In genomic region chr11:67606477-67607295, GRCh38 we compare ENCODE assay signal across 1 cellular context.
TF ChIP-seq lines count a peak whose summit lies in the region.

Gene NDUFV1 (plus strand): TSS chr11:67606936. CDS start chr11:67607005, 69 bp downstream.

TF ChIP-seq in HepG2, 621 proteins besides CTCF, POLR2A, EP300 and RAD21 (continued from another document and continues in another):
- TF ChIP-seq, protein P1, sequence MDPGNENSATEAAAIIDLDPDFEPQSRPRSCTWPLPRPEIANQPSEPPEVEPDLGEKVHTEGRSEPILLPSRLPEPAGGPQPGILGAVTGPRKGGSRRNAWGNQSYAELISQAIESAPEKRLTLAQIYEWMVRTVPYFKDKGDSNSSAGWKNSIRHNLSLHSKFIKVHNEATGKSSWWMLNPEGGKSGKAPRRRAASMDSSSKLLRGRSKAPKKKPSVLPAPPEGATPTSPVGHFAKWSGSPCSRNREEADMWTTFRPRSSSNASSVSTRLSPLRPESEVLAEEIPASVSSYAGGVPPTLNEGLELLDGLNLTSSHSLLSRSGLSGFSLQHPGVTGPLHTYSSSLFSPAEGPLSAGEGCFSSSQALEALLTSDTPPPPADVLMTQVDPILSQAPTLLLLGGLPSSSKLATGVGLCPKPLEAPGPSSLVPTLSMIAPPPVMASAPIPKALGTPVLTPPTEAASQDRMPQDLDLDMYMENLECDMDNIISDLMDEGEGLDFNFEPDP (CRISPR knock-in tag; conservative IDR thresholded peaks at IDR 0.05): no peak
- peak; percentile 76; the same call in 1 of the 2 replicates for TF ChIP-seq TAF1 (CRISPR knock-in tag; IDR thresholded peaks at IDR 0.05)
- TF ChIP-seq HNRNPH1 (optimal IDR thresholded peaks at IDR 0.05; ENCODE audit: low read depth, low read length): no peak
- TF ChIP-seq ELF1 (CRISPR knock-in tag; IDR thresholded peaks at IDR 0.05): peak; percentile 79
- TF ChIP-seq ZNF687 (CRISPR knock-in tag; IDR thresholded peaks at IDR 0.05): peak; percentile 83
- peak; percentile 17; the same call in 1 of the 2 replicates for TF ChIP-seq HES4 (CRISPR knock-in tag; IDR thresholded peaks at IDR 0.05; ENCODE audit: borderline replicate concordance)
- TF ChIP-seq ZBTB7B (CRISPR knock-in tag; IDR thresholded peaks at IDR 0.05): peak; percentile 26; the same call in 1 of the 2 replicates
- TF ChIP-seq, protein P2, sequence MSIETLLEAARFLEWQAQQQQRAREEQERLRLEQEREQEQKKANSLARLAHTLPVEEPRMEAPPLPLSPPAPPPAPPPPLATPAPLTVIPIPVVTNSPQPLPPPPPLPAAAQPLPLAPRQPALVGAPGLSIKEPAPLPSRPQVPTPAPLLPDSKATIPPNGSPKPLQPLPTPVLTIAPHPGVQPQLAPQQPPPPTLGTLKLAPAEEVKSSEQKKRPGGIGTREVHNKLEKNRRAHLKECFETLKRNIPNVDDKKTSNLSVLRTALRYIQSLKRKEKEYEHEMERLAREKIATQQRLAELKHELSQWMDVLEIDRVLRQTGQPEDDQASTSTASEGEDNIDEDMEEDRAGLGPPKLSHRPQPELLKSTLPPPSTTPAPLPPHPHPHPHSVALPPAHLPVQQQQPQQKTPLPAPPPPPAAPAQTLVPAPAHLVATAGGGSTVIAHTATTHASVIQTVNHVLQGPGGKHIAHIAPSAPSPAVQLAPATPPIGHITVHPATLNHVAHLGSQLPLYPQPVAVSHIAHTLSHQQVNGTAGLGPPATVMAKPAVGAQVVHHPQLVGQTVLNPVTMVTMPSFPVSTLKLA (IDR thresholded peaks at IDR 0.05): peak; percentile 39; the same call in 1 of the 2 replicates
- TF ChIP-seq RELA (CRISPR knock-in tag; IDR thresholded peaks at IDR 0.05): peak; percentile 70; the same call in 1 of the 2 replicates
- peak; percentile 57; the same call in 1 of the 2 replicates for TF ChIP-seq FOXK1 (CRISPR knock-in tag; IDR thresholded peaks at IDR 0.05; ENCODE audit: borderline replicate concordance, low read depth)
- TF ChIP-seq, protein P3, sequence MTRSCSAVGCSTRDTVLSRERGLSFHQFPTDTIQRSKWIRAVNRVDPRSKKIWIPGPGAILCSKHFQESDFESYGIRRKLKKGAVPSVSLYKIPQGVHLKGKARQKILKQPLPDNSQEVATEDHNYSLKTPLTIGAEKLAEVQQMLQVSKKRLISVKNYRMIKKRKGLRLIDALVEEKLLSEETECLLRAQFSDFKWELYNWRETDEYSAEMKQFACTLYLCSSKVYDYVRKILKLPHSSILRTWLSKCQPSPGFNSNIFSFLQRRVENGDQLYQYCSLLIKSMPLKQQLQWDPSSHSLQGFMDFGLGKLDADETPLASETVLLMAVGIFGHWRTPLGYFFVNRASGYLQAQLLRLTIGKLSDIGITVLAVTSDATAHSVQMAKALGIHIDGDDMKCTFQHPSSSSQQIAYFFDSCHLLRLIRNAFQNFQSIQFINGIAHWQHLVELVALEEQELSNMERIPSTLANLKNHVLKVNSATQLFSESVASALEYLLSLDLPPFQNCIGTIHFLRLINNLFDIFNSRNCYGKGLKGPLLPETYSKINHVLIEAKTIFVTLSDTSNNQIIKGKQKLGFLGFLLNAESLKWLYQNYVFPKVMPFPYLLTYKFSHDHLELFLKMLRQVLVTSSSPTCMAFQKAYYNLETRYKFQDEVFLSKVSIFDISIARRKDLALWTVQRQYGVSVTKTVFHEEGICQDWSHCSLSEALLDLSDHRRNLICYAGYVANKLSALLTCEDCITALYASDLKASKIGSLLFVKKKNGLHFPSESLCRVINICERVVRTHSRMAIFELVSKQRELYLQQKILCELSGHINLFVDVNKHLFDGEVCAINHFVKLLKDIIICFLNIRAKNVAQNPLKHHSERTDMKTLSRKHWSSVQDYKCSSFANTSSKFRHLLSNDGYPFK (CRISPR knock-in tag; IDR thresholded peaks at IDR 0.05; ENCODE audit: borderline replicate concordance): peak; percentile 81; the same call in 1 of the 2 replicates
- peak; percentile 98 for TF ChIP-seq KAT8 (CRISPR knock-in tag; IDR thresholded peaks at IDR 0.05)
- TF ChIP-seq ZBTB7A (CRISPR knock-in tag; IDR thresholded peaks at IDR 0.05): 0 out of 2 replicates have a peak, but pooled peaks have one; percentile 49
- no peak for TF ChIP-seq NFKBIZ (CRISPR knock-in tag; IDR thresholded peaks at IDR 0.05)
- TF ChIP-seq SNAPC5 (CRISPR knock-in tag; IDR thresholded peaks at IDR 0.05; ENCODE audit: borderline replicate concordance): no peak
- TF ChIP-seq ZNF839 (CRISPR knock-in tag; IDR thresholded peaks at IDR 0.05; ENCODE audit: borderline replicate concordance): no peak
- TF ChIP-seq ZNF749 (CRISPR knock-in tag; IDR thresholded peaks at IDR 0.05; ENCODE audit: borderline replicate concordance): 0 out of 2 replicates have a peak, but pooled peaks have one; percentile 64
- TF ChIP-seq, protein P4, sequence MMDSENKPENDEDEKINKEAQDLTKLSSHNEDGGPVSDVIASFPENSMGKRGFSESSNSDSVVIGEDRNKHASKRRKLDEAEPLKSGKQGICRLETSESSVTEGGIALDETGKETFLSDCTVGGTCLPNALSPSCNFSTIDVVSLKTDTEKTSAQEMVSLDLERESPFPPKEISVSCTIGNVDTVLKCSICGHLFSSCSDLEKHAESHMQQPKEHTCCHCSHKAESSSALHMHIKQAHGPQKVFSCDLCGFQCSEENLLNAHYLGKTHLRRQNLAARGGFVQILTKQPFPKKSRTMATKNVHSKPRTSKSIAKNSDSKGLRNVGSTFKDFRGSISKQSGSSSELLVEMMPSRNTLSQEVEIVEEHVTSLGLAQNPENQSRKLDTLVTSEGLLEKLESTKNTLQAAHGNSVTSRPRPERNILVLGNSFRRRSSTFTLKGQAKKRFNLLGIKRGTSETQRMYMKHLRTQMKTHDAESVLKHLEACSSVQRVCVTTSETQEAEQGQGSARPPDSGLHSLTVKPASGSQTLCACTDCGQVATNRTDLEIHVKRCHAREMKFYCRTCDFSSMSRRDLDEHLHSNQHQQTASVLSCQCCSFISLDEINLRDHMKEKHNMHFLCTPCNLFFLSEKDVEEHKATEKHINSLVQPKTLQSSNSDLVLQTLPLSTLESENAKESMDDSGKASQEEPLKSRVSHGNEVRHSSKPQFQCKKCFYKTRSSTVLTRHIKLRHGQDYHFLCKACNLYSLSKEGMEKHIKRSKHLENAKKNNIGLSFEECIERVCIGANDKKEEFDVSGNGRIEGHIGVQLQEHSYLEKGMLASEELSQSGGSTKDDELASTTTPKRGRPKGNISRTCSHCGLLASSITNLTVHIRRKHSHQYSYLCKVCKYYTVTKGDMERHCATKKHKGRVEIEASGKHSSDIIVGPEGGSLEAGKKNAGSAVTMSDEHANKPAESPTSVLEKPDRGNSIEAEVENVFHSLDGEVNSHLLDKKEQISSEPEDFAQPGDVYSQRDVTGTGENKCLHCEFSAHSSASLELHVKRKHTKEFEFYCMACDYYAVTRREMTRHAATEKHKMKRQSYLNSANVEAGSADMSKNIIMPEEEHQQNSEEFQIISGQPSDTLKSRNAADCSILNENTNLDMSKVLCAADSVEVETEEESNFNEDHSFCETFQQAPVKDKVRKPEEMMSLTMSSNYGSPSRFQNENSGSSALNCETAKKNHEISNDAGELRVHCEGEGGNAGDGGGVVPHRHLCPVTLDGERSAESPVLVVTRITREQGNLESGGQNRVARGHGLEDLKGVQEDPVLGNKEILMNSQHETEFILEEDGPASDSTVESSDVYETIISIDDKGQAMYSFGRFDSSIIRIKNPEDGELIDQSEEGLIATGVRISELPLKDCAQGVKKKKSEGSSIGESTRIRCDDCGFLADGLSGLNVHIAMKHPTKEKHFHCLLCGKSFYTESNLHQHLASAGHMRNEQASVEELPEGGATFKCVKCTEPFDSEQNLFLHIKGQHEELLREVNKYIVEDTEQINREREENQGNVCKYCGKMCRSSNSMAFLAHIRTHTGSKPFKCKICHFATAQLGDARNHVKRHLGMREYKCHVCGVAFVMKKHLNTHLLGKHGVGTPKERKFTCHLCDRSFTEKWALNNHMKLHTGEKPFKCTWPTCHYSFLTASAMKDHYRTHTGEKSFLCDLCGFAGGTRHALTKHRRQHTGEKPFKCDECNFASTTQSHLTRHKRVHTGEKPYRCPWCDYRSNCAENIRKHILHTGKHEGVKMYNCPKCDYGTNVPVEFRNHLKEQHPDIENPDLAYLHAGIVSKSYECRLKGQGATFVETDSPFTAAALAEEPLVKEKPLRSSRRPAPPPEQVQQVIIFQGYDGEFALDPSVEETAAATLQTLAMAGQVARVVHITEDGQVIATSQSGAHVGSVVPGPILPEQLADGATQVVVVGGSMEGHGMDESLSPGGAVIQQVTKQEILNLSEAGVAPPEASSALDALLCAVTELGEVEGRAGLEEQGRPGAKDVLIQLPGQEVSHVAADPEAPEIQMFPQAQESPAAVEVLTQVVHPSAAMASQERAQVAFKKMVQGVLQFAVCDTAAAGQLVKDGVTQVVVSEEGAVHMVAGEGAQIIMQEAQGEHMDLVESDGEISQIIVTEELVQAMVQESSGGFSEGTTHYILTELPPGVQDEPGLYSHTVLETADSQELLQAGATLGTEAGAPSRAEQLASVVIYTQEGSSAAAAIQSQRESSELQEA (CRISPR knock-in tag; IDR thresholded peaks at IDR 0.05; ENCODE audit: not compliant biosample characterization): peak; percentile 56
- TF ChIP-seq ZNF709 (CRISPR knock-in tag; IDR thresholded peaks at IDR 0.05): 0 out of 2 replicates have a peak, but pooled peaks have one; percentile 28
- 0 out of 2 replicates have a peak, but pooled peaks have one; percentile 34 for TF ChIP-seq FOXO1 (CRISPR knock-in tag; IDR thresholded peaks at IDR 0.05)
- TF ChIP-seq ELF3 (CRISPR knock-in tag; IDR thresholded peaks at IDR 0.05): peak; percentile 58; the same call in 1 of the 2 replicates
- peak; percentile 52; the same call in 1 of the 2 replicates for TF ChIP-seq NCOA2 (CRISPR knock-in tag; IDR thresholded peaks at IDR 0.05)
- TF ChIP-seq ZNF143 (CRISPR knock-in tag; IDR thresholded peaks at IDR 0.05): peak; percentile 94
- TF ChIP-seq LCORL (IDR thresholded peaks at IDR 0.05): no peak
- peak; percentile 60; the same call in 1 of the 2 replicates for TF ChIP-seq LCORL (CRISPR knock-in tag; IDR thresholded peaks at IDR 0.05)
- peak; percentile 90; the same call in 1 of the 2 replicates for TF ChIP-seq ZNF598 (CRISPR knock-in tag; IDR thresholded peaks at IDR 0.05; ENCODE audit: borderline replicate concordance)
- TF ChIP-seq RFXAP (CRISPR knock-in tag; IDR thresholded peaks at IDR 0.05; ENCODE audit: borderline replicate concordance): peak; percentile 81
- 0 out of 2 replicates have a peak, but pooled peaks have one; percentile 69 for TF ChIP-seq RFXANK (CRISPR knock-in tag; IDR thresholded peaks at IDR 0.05)
- TF ChIP-seq ZNF501 (CRISPR knock-in tag; IDR thresholded peaks at IDR 0.05): peak; percentile 81
- peak; percentile 97 for TF ChIP-seq CREB1 (IDR thresholded peaks at IDR 0.05)
- peak; percentile 98 for TF ChIP-seq CREB1 (CRISPR knock-in tag; IDR thresholded peaks at IDR 0.05)
- TF ChIP-seq ZNF83 (CRISPR knock-in tag; IDR thresholded peaks at IDR 0.05; ENCODE audit: borderline replicate concordance): no peak
- TF ChIP-seq, protein P5, sequence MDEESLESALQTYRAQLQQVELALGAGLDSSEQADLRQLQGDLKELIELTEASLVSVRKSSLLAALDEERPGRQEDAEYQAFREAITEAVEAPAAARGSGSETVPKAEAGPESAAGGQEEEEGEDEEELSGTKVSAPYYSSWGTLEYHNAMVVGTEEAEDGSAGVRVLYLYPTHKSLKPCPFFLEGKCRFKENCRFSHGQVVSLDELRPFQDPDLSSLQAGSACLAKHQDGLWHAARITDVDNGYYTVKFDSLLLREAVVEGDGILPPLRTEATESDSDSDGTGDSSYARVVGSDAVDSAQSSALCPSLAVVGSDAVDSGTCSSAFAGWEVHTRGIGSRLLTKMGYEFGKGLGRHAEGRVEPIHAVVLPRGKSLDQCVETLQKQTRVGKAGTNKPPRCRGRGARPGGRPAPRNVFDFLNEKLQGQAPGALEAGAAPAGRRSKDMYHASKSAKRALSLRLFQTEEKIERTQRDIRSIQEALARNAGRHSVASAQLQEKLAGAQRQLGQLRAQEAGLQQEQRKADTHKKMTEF (CRISPR knock-in tag; IDR thresholded peaks at IDR 0.05): peak; percentile 90; the same call in 1 of the 2 replicates
- TF ChIP-seq, protein P6, sequence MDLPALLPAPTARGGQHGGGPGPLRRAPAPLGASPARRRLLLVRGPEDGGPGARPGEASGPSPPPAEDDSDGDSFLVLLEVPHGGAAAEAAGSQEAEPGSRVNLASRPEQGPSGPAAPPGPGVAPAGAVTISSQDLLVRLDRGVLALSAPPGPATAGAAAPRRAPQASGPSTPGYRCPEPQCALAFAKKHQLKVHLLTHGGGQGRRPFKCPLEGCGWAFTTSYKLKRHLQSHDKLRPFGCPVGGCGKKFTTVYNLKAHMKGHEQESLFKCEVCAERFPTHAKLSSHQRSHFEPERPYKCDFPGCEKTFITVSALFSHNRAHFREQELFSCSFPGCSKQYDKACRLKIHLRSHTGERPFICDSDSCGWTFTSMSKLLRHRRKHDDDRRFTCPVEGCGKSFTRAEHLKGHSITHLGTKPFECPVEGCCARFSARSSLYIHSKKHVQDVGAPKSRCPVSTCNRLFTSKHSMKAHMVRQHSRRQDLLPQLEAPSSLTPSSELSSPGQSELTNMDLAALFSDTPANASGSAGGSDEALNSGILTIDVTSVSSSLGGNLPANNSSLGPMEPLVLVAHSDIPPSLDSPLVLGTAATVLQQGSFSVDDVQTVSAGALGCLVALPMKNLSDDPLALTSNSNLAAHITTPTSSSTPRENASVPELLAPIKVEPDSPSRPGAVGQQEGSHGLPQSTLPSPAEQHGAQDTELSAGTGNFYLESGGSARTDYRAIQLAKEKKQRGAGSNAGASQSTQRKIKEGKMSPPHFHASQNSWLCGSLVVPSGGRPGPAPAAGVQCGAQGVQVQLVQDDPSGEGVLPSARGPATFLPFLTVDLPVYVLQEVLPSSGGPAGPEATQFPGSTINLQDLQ (CRISPR knock-in tag; IDR thresholded peaks at IDR 0.05): no peak
- no peak for TF ChIP-seq ZSCAN20 (CRISPR knock-in tag; IDR thresholded peaks at IDR 0.05; ENCODE audit: borderline replicate concordance)
